22 cellular contexts compared by ENCODE assay signal in genomic region chr2:199882667-199883066, GRCh38. TPM values are rescaled to one million over a fixed set of nuclear protein-coding genes. Genes with fewer than 3 reads are reported as not detected.
A peak's percentile ranks its signal among the peaks of the same experiment; 100 is the strongest.
DNase-seq lines count a peak whose midpoint lies in the region; ATAC-seq and TF ChIP-seq lines count a peak whose summit lies in the region.
"Had no signal": no experiment of that assay in that cellular context is flagged by ENCODE, and none has a peak within 500 bp of the region (broad histone marks: within the 10 kb centered on the region; RNA-seq: fewer than 3 reads in every experiment).

No MANE protein-coding gene starts in this region.

- H3F3A ChIP-seq in GM23338 (replicated peaks; ENCODE audit: low read depth), result no peaks in the 10 kb centered on the region

- no peak for TF ChIP-seq CTCF in GM23338 (conservative IDR thresholded peaks at IDR 0.05; ENCODE audit: low read depth in 2 of 2)
- no peak for TF ChIP-seq CTCF in WERI-Rb-1 (IDR thresholded peaks at IDR 0.05; ENCODE audit: low read depth, low read length)
- no peak for TF ChIP-seq CTCF in retinal pigment epithelial cell (conservative IDR thresholded peaks at IDR 0.05; ENCODE audit: low read depth, low read length)

- peaks cover 2% of the 10 kb centered on the region for H3K27me3 Mint-ChIP-seq in GM23338 (ENCODE audit: insufficient read depth, low read depth, poor library complexity)

- H3K9me3 ChIP-seq in WERI-Rb-1 (ENCODE audit: severe bottlenecking), result no peaks in the 10 kb centered on the region
- H3K9me3 ChIP-seq in MG63, result no peaks in the 10 kb centered on the region
- H3K9me3 ChIP-seq: BE2C had no signal

- H3K27me3 ChIP-seq in GM23338 (ENCODE audit: insufficient read depth), result no peaks in the 10 kb centered on the region
- H3K27me3 ChIP-seq in WERI-Rb-1 (ENCODE audit: insufficient read depth, low read depth, severe bottlenecking), result no peaks in the 10 kb centered on the region
- no peaks in the 10 kb centered on the region for H3K27me3 ChIP-seq in MG63
- H3K27me3 ChIP-seq: BLaER1 treated with 17β-estradiol and CSF1 and Interleukin-3, amounts not matched to agents 10 nM and 100 nM had no signal

- H3K4me3 ChIP-seq in GM23338, result no peak overlapping the region
- no peak overlapping the region for H3K4me3 ChIP-seq in WERI-Rb-1 (ENCODE audit: low read depth, low read length)
- no peak overlapping the region for H3K4me3 ChIP-seq in retinal pigment epithelial cell (ENCODE audit: low read length)
- no peak overlapping the region for H3K4me3 ChIP-seq in MG63
- H3K4me3 ChIP-seq: A549; BLaER1 treated with 17β-estradiol and CSF1 and Interleukin-3, amounts not matched to agents 10 nM and 100 nM; GM23248 had no signal

- no peaks in the 10 kb centered on the region for H4K20me1 ChIP-seq in GM23338 (replicated peaks; ENCODE audit: insufficient read depth)
- H4K20me1 ChIP-seq: BLaER1 treated with 17β-estradiol and CSF1 and Interleukin-3, amounts not matched to agents 10 nM and 100 nM had no signal

- peaks cover 12% of the 10 kb centered on the region for H3K9me3 Mint-ChIP-seq in GM23338
- H3K9me3 Mint-ChIP-seq: CD4-positive, alpha-beta T cell had no signal

- 0 out of 2 replicates have a peak overlapping the region, but pooled peaks have one; percentile 3 for H2AFZ ChIP-seq in GM23338
- H2AFZ ChIP-seq: GM23248 had no signal

- H3K27ac ChIP-seq in GM23338 (ENCODE audit: low read depth), result no peak overlapping the region
- H3K27ac ChIP-seq in WERI-Rb-1, result no peak overlapping the region
- H3K27ac ChIP-seq: A549; BLaER1 treated with 17β-estradiol and CSF1 and Interleukin-3, amounts not matched to agents 10 nM and 100 nM; GM23248 had no signal

- H3K4me1 Mint-ChIP-seq in GM23338, result no peaks in the 10 kb centered on the region
- H3K4me1 Mint-ChIP-seq: CD14-positive monocyte; CD8-positive, alpha-beta memory T cell had no signal

- peaks cover 7% of the 10 kb centered on the region; the same call in 2 of the 3 replicates for H3K36me3 Mint-ChIP-seq in GM23338 (ENCODE audit: low read depth)
- H3K36me3 Mint-ChIP-seq: CD14-positive monocyte; CD8-positive, alpha-beta memory T cell had no signal

- peaks cover 7% of the 10 kb centered on the region for H3K9me2 ChIP-seq in GM23338 (ENCODE audit: insufficient read depth)

- no peak for DNase-seq in GM23338 (ENCODE audit: low spot score)
- DNase-seq in WERI-Rb-1, result peak; percentile 27
- peak; percentile 51 for DNase-seq in retinal pigment epithelial cell (ENCODE audit: low read depth)
- no peak for DNase-seq in KG1 (lab: John Stamatoyannopoulos, UW)
- DNase-seq in MG63, result no peak
- DNase-seq in NCI-H510A treated with DMSO at 0.1 percent for 48 hours (lab: John Stamatoyannopoulos, UW), result no peak
- no peak for DNase-seq in NCI-H187 (lab: John Stamatoyannopoulos, UW)
- DNase-seq: 8988T; ACHN; AML-193; BE2C; CD4-positive, alpha-beta T cell; CD8-positive, alpha-beta memory T cell; DMS53; DMS79 treated with DMSO at 0.1 percent for 48 hours; GF-D8; GM23248; H9 had no signal

- H3K36me3 ChIP-seq in GM23338 (ENCODE audit: insufficient read depth) (no peaks in the 10 kb centered on the region), WERI-Rb-1 (no peaks in the 10 kb centered on the region), MG63 (no peaks in the 10 kb centered on the region)
- H3K36me3 ChIP-seq: BE2C had no signal

- no peak overlapping the region for H3K4me2 ChIP-seq in GM23338
- H3K4me2 ChIP-seq: A549; BLaER1 treated with 17β-estradiol and CSF1 and Interleukin-3, amounts not matched to agents 10 nM and 100 nM had no signal

- no peaks in the 10 kb centered on the region for H3K4me1 ChIP-seq in GM23338 (ENCODE audit: insufficient read depth)
- H3K4me1 ChIP-seq: A549; BE2C; BLaER1 treated with 17β-estradiol and CSF1 and Interleukin-3, amounts not matched to agents 10 nM and 100 nM had no signal

- H3K79me2 ChIP-seq in GM23338 (replicated peaks; ENCODE audit: insufficient read depth), result no peaks in the 10 kb centered on the region

- H3K27ac Mint-ChIP-seq in GM23338, result no peak overlapping the region
- H3K27ac Mint-ChIP-seq: CD14-positive monocyte; CD4-positive, alpha-beta T cell; H9 had no signal

- H3K4me3 Mint-ChIP-seq in GM23338, result no peak overlapping the region
- H3K4me3 Mint-ChIP-seq: CD14-positive monocyte; CD4-positive, alpha-beta T cell; CD8-positive, alpha-beta memory T cell; H9 had no signal

- no peak for ATAC-seq in GM23338
- ATAC-seq: A549, HCT116 had no signal

TF ChIP-seq in GM23338, 12 proteins besides CTCF, POLR2A, EP300 and RAD21 (continues in another document):
- TF ChIP-seq, protein P1, sequence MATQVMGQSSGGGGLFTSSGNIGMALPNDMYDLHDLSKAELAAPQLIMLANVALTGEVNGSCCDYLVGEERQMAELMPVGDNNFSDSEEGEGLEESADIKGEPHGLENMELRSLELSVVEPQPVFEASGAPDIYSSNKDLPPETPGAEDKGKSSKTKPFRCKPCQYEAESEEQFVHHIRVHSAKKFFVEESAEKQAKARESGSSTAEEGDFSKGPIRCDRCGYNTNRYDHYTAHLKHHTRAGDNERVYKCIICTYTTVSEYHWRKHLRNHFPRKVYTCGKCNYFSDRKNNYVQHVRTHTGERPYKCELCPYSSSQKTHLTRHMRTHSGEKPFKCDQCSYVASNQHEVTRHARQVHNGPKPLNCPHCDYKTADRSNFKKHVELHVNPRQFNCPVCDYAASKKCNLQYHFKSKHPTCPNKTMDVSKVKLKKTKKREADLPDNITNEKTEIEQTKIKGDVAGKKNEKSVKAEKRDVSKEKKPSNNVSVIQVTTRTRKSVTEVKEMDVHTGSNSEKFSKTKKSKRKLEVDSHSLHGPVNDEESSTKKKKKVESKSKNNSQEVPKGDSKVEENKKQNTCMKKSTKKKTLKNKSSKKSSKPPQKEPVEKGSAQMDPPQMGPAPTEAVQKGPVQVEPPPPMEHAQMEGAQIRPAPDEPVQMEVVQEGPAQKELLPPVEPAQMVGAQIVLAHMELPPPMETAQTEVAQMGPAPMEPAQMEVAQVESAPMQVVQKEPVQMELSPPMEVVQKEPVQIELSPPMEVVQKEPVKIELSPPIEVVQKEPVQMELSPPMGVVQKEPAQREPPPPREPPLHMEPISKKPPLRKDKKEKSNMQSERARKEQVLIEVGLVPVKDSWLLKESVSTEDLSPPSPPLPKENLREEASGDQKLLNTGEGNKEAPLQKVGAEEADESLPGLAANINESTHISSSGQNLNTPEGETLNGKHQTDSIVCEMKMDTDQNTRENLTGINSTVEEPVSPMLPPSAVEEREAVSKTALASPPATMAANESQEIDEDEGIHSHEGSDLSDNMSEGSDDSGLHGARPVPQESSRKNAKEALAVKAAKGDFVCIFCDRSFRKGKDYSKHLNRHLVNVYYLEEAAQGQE (IDR thresholded peaks at IDR 0.05; ENCODE audit: unreplicated experiment), result no peak
- TF ChIP-seq EZH2phosphoT487 (IDR thresholded peaks at IDR 0.05; ENCODE audit: unreplicated experiment), result no peak
- no peak for TF ChIP-seq CREB1 (CRISPR knock-in tag; IDR thresholded peaks at IDR 0.05; ENCODE audit: low read depth)
- TF ChIP-seq JUNB (IDR thresholded peaks at IDR 0.05; ENCODE audit: unreplicated experiment), result no peak
- TF ChIP-seq ZNF114 (CRISPR knock-in tag; IDR thresholded peaks at IDR 0.05), result no peak

RNA-seq across cellular contexts. Expression of gene C2orf69, which starts 28.4 kb away (rescaled TPM):
- total RNA-seq in GM23338 (2014; rRNA removed; shearing (Covaris generic)), result 36.6 and 39.2 TPM in 2 replicates
- polyA plus RNA-seq in GM23338 (2016; fragmentation: Nextera tagmentation; extraction: Ambion mirVana), result 31.2 and 33.4 TPM in 2 replicates
- 4.6 and 9.9 TPM in 2 replicates for total RNA-seq in MG63 (2014; rRNA removed; shearing (Covaris generic); ENCODE audit: low replicate concordance)

RNA-seq across cellular contexts. Expression of gene FTCDNL1, which starts 31.7 kb away (rescaled TPM):
- 1.7 and 3.3 TPM in 2 replicates for total RNA-seq in GM23338 (2014; rRNA removed; shearing (Covaris generic))
- 2.0 and 2.3 TPM in 2 replicates for polyA plus RNA-seq in GM23338 (2016; fragmentation: Nextera tagmentation; extraction: Ambion mirVana)
- 1.8 TPM in 1 of 2 replicates, not detected in the other for total RNA-seq in MG63 (2014; rRNA removed; shearing (Covaris generic); ENCODE audit: low replicate concordance)

Comparison
In these comparisons a context has a peak if more than half of its experiments do, and no peak if none do; other contexts are left out.
1. DNase-seq: peak in WERI-Rb-1 (single experiment) and retinal pigment epithelial cell (single experiment); none in GM23338 (single experiment), KG1 (single experiment), MG63 (single experiment), NCI-H510A treated with DMSO at 0.1 percent for 48 hours (single experiment) and NCI-H187 (0 of 2).